13 cellular contexts compared by ENCODE assay signal in genomic region chr7:94492601-94493000, GRCh38. TPM values are rescaled to one million over a fixed set of nuclear protein-coding genes. Genes with fewer than 3 reads are reported as not detected.
DNase-seq lines count a peak whose midpoint lies in the region; ATAC-seq and TF ChIP-seq lines count a peak whose summit lies in the region.
"Had no signal": no experiment of that assay in that cellular context is flagged by ENCODE, and none has a peak within 500 bp of the region (broad histone marks: within the 10 kb centered on the region; RNA-seq: fewer than 3 reads in every experiment).

No MANE protein-coding gene starts in this region.

- no peaks in the 10 kb centered on the region for H3K4me1 ChIP-seq in testis
- H3K4me1 ChIP-seq: breast epithelium had no signal

- H3K4me3 Mint-ChIP-seq in activated CD8-positive, alpha-beta T cell treated with anti-CD3 and anti-CD28 coated beads for 36 hours, result no peak overlapping the region
- H3K4me3 Mint-ChIP-seq: natural killer cell treated with Interleukin-12 subunit alpha and Interleukin-12 subunit beta and Interleukin-15 and Interleukin-18, amount 100 ng/mL, for 72 hours had no signal

- no peak overlapping the region for H3K27ac Mint-ChIP-seq in activated CD8-positive, alpha-beta T cell treated with anti-CD3 and anti-CD28 coated beads for 36 hours
- H3K27ac Mint-ChIP-seq: natural killer cell treated with Interleukin-12 subunit alpha and Interleukin-12 subunit beta and Interleukin-15 and Interleukin-18, amount 100 ng/mL, for 72 hours had no signal

- H3K9me3 ChIP-seq in testis, result no peaks in the 10 kb centered on the region

- H3K27ac ChIP-seq in VCaP (peak overlapping the region; percentile 54; the same call in 1 of the 2 replicates), testis (no peak overlapping the region)
- H3K27ac ChIP-seq: breast epithelium had no signal

- DNase-seq in testis, result no peak
- DNase-seq in RPMI8226, result no peak
- DNase-seq in activated CD8-positive, alpha-beta T cell treated with anti-CD3 and anti-CD28 coated beads for 36 hours, result no peak
- DNase-seq in NCI-H2081 treated with DMSO at 0.1 percent for 48 hours (lab: John Stamatoyannopoulos, UW), result no peak
- DNase-seq: erythroblast, NCI-H526 treated with DMSO at 0.1 percent for 48 hours had no signal

- WGBS in testis, 2 donors, result 87 to 92% methylated on average over 2 of the region's 2 CpGs

- H3K27me3 Mint-ChIP-seq in activated CD8-positive, alpha-beta T cell treated with anti-CD3 and anti-CD28 coated beads for 36 hours, result peaks cover 26% of the 10 kb centered on the region

- H3K27me3 ChIP-seq in testis, result no peaks in the 10 kb centered on the region
- H3K27me3 ChIP-seq: breast epithelium had no signal

- no peak for TF ChIP-seq CTCF in VCaP (conservative IDR thresholded peaks at IDR 0.05)
- TF ChIP-seq CTCF in testis (IDR thresholded peaks at IDR 0.05), result no peak
- TF ChIP-seq CTCF in activated CD8-positive, alpha-beta T cell treated with anti-CD3 and anti-CD28 coated beads for 36 hours (IDR thresholded peaks at IDR 0.05), result no peak

- no peak overlapping the region for H3K4me3 ChIP-seq in testis
- H3K4me3 ChIP-seq: breast epithelium, K562 had no signal

- no peak for TF ChIP-seq POLR2A in testis (IDR thresholded peaks at IDR 0.05)

- intact Hi-C loops in testis (cut with DNase I; ENCODE audit: low total_unique reads), result no loop called here
- intact Hi-C loops in activated CD8-positive, alpha-beta T cell treated with anti-CD3 and anti-CD28 coated beads for 36 hours (cut with micrococcal nuclease), result no loop called here

- H3K36me3 Mint-ChIP-seq in activated CD8-positive, alpha-beta T cell treated with anti-CD3 and anti-CD28 coated beads for 36 hours (ENCODE audit: low read depth), result no peaks in the 10 kb centered on the region
- H3K36me3 Mint-ChIP-seq: natural killer cell treated with Interleukin-12 subunit alpha and Interleukin-12 subunit beta and Interleukin-15 and Interleukin-18, amount 100 ng/mL, for 72 hours had no signal

- H3K9me3 Mint-ChIP-seq in activated CD8-positive, alpha-beta T cell treated with anti-CD3 and anti-CD28 coated beads for 36 hours, result peaks cover 4% of the 10 kb centered on the region
- H3K9me3 Mint-ChIP-seq: natural killer cell treated with Interleukin-12 subunit alpha and Interleukin-12 subunit beta and Interleukin-15 and Interleukin-18, amount 100 ng/mL, for 72 hours had no signal

- no peaks in the 10 kb centered on the region for H3K36me3 ChIP-seq in testis (ENCODE audit: low read depth, missing control alignments)
- H3K36me3 ChIP-seq: breast epithelium had no signal

- ATAC-seq in GM18861 (IDR thresholded peaks at IDR 0.05; ENCODE audit: unreplicated experiment), result peak; percentile 99
- peak; percentile 97 for ATAC-seq in GM21423 (IDR thresholded peaks at IDR 0.05; ENCODE audit: unreplicated experiment)
- ATAC-seq in HG03060 (IDR thresholded peaks at IDR 0.05; ENCODE audit: low read depth, unreplicated experiment), result peak; percentile 98
- ATAC-seq in activated CD8-positive, alpha-beta T cell treated with anti-CD3 and anti-CD28 coated beads for 36 hours, result no peak
- ATAC-seq: K562; natural killer cell treated with Interleukin-12 subunit alpha and Interleukin-12 subunit beta and Interleukin-15 and Interleukin-18, amount 100 ng/mL, for 72 hours had no signal

- CTCF ChIA-PET in activated CD8-positive, alpha-beta T cell treated with anti-CD3 and anti-CD28 coated beads for 36 hours (lab: Charles Lee), result interaction anchor here (1.2 kb wide), 1 partner anchor 43 kb away, joined by 6 read pairs; no protein-coding TSS in a partner anchor

- H3K4me1 Mint-ChIP-seq in activated CD8-positive, alpha-beta T cell treated with anti-CD3 and anti-CD28 coated beads for 36 hours (ENCODE audit: low read depth), result peaks cover 4% of the 10 kb centered on the region

- POLR2A ChIA-PET in activated CD8-positive, alpha-beta T cell treated with anti-CD3 and anti-CD28 coated beads for 36 hours (lab: Charles Lee), result no interaction called here

RNA-seq across cellular contexts. Expression of gene CASD1, which starts 17.0 kb away (rescaled TPM):
- total RNA-seq in testis, result 10 to 100 TPM; 47.1 to 47.4 TPM
- 20.5 TPM for polyA plus RNA-seq in testis (ENCODE audit: insufficient read depth, low read depth, low replicate concordance)
- total RNA-seq in activated CD8-positive, alpha-beta T cell treated with anti-CD3 and anti-CD28 coated beads for 36 hours, result 10 to 100 TPM; 12.9 to 17.0 TPM
